17 cellular contexts compared by ENCODE assay signal in genomic region chr12:54010053-54010971, GRCh38. TPM values are rescaled to one million over a fixed set of nuclear protein-coding genes. Genes with fewer than 3 reads are reported as not detected.
DNase-seq lines count a peak whose midpoint lies in the region; FAIRE-seq and TF ChIP-seq lines count a peak whose summit lies in the region.
"Had no signal": no experiment of that assay in that cellular context is flagged by ENCODE, and none has a peak within 500 bp of the region (broad histone marks: within the 10 kb centered on the region; RNA-seq: fewer than 3 reads in every experiment).

No MANE protein-coding gene starts in this region.

- peaks cover 2% of the 10 kb centered on the region for H3K36me3 Mint-ChIP-seq in neural crest cell (ENCODE audit: low read depth)

- FAIRE-seq in GM19239 (lab: Jason Lieb, UNC) = no peak
- FAIRE-seq: TTC549 had no signal

- H3K4me3 ChIP-seq in AG10803 (ENCODE audit: low read length) (peak overlapping the region; percentile 98), HFF-Myc (replicated peaks; ENCODE audit: low read depth, low read length) (peak overlapping the region; percentile 41), breast epithelium (peak overlapping the region; percentile 53 to 71 (median 55))
- H3K4me3 ChIP-seq: mucosa of descending colon had no signal

- peak overlapping the region; percentile 1 to 85 for H3K27ac ChIP-seq in breast epithelium

- no peaks in the 10 kb centered on the region for H3K9me3 ChIP-seq in breast epithelium
- H3K9me3 ChIP-seq: mucosa of descending colon had no signal

- no peak overlapping the region for H3K27ac Mint-ChIP-seq in neural crest cell (ENCODE audit: unreplicated experiment)
- H3K27ac Mint-ChIP-seq: HFFc6 had no signal

- no peak for TF ChIP-seq CTCF in AG10803 (conservative IDR thresholded peaks at IDR 0.05; ENCODE audit: low read length)
- no peak for TF ChIP-seq CTCF in HFF-Myc (IDR thresholded peaks at IDR 0.05; ENCODE audit: low read depth, low read length, missing control alignments)
- no peak for TF ChIP-seq CTCF in breast epithelium (IDR thresholded peaks at IDR 0.05)
- no peak for TF ChIP-seq CTCF in neural crest cell (conservative IDR thresholded peaks at IDR 0.05)

- H3K36me3 ChIP-seq in breast epithelium = no peaks in the 10 kb centered on the region

- no peak for DNase-seq in AG10803 (ENCODE audit: low read depth)
- DNase-seq in HFF-Myc (ENCODE audit: extremely low read depth, low read depth) = no peak
- no peak for DNase-seq in breast epithelium (ENCODE audit: low spot score in 2 of 2)
- DNase-seq in neural crest cell (ENCODE audit: low read depth, low spot score) = no peak
- no peak for DNase-seq in NCI-H345 (lab: John Stamatoyannopoulos, UW)
- DNase-seq in GM19239 (ENCODE audit: insufficient read length, low spot score) = no peak
- no peak for DNase-seq in HuH-7.5 (ENCODE audit: low spot score)
- DNase-seq in kidney tubule cell (ENCODE audit: low spot score) = no peak
- DNase-seq: activated naive CD4-positive, alpha-beta T cell treated with anti-CD3 and anti-CD28 coated beads, Interleukin-2, amount 50 U/mL, for 16 hours; HFFc6; NCI-H446 treated with DMSO at 0.1 percent for 48 hours; RPMI8226; stimulated activated CD4-positive, alpha-beta T cell treated with anti-CD3 and anti-CD28 coated beads, Interleukin-4, amount 100 ng/mL, for 1 hour had no signal

- H3K27me3 Mint-ChIP-seq in neural crest cell (ENCODE audit: low read depth) = peaks cover 99% of the 10 kb centered on the region

- H3K9me3 Mint-ChIP-seq in neural crest cell = no peaks in the 10 kb centered on the region
- H3K9me3 Mint-ChIP-seq: HFFc6; stimulated activated naive CD8-positive, alpha-beta T cell treated with anti-CD3 and anti-CD28 coated beads, Interleukin-15, Interleukin-2, amounts not matched to agents 100 ng/mL and 50 ng/mL, for 24 hours had no signal

- no peaks in the 10 kb centered on the region for H3K27me3 ChIP-seq in breast epithelium

- peak overlapping the region; percentile 77 for H3K4me3 Mint-ChIP-seq in neural crest cell

- peaks cover 7% of the 10 kb centered on the region for H3K4me1 Mint-ChIP-seq in neural crest cell

- no peak for TF ChIP-seq POLR2A in breast epithelium (IDR thresholded peaks at IDR 0.05)

- intact Hi-C loops in breast epithelium (cut with DNase I; ENCODE audit: low total_unique reads) = no loop called here

- peaks cover 0 to 7% of the 10 kb centered on the region in 2 donors for H3K4me1 ChIP-seq in breast epithelium

RNA-seq across cellular contexts. Expression of gene HOXC8, which starts 1.5 kb away (rescaled TPM):
- total RNA-seq in breast epithelium (1 to 10 TPM in 2 of 3 donors, under 1 TPM in 1; 0.73 to 5.4 (median 2.0) TPM), neural crest cell (4.5 and 4.8 TPM in 2 replicates)
- total RNA-seq: fibroblast of lung, HFFc6, mucosa of descending colon had no signal

RNA-seq across cellular contexts. Expression of gene HOXC9, which starts 10.4 kb away (rescaled TPM):
- total RNA-seq in breast epithelium (10 to 100 TPM in 1 of 3 donors, 1 to 10 TPM in 2; 3.8 to 16.8 (median 4.6) TPM), neural crest cell (5.6 and 6.3 TPM in 2 replicates)
- total RNA-seq: fibroblast of lung, mucosa of descending colon had no signal

RNA-seq across cellular contexts. Expression of gene HOXC6, which starts 17.9 kb away (rescaled TPM):
- 1 to 10 TPM; 3.3 to 4.1 (median 4.0) TPM for total RNA-seq in breast epithelium
- 10.7 and 11.0 TPM in 2 replicates for total RNA-seq in neural crest cell

RNA-seq across cellular contexts. Expression of gene HOXC5, which starts 22.5 kb away (rescaled TPM):
- total RNA-seq in breast epithelium (under 1 TPM; 0.73 to 0.98 (median 0.96) TPM), neural crest cell (3.5 and 3.8 TPM in 2 replicates)
- total RNA-seq: mucosa of descending colon had no signal

RNA-seq across cellular contexts. Expression of gene HOXC10, which starts 25.4 kb away (rescaled TPM):
- total RNA-seq in breast epithelium = 10 to 100 TPM in 1 of 3 donors, 1 to 10 TPM in 2; 2.0 to 10.9 (median 4.3) TPM
- 1.8 TPM in 2 replicates for total RNA-seq in neural crest cell
- total RNA-seq: fibroblast of lung, mucosa of descending colon had no signal

Comparison
In these comparisons a context has a peak if more than half of its experiments do, and no peak if none do; other contexts are left out.
1. H3K4me3 ChIP-seq: peak in every context shown above with its lines; median percentile 98 in AG10803; 55 in breast epithelium; 41 in HFF-Myc.